Comparison of ENCODE assay signal across 7 cellular contexts in genomic region chr3:31077021-31077601, GRCh38.
DNase-seq lines count a peak whose midpoint lies in the region; ATAC-seq and TF ChIP-seq lines count a peak whose summit lies in the region.

No MANE protein-coding gene starts in this region.

- H3K4me3 ChIP-seq in HFF-Myc (replicated peaks; ENCODE audit: low read depth, low read length) (no peak overlapping the region), coronary artery (no peak overlapping the region)

- CTCF ChIA-PET in RWPE1 (lab: Yijun Ruan, JAX) = no interaction called here

- no peak for TF ChIP-seq CTCF in HFF-Myc (IDR thresholded peaks at IDR 0.05; ENCODE audit: low read depth, low read length, missing control alignments)
- TF ChIP-seq CTCF in RWPE1 (conservative IDR thresholded peaks at IDR 0.05; ENCODE audit: low read depth) = no peak
- TF ChIP-seq CTCF in coronary artery (IDR thresholded peaks at IDR 0.05) = no peak

- H3K27ac ChIP-seq in RWPE1 = no peak overlapping the region
- H3K27ac ChIP-seq in coronary artery = no peak overlapping the region

- DNase-seq in HFF-Myc (ENCODE audit: extremely low read depth, low read depth) (peak; percentile 86), RWPE1 (ENCODE audit: low spot score) (peak; percentile 84), dedifferentiated amniotic fluid mesenchymal stem cell (ENCODE audit: extremely low spot score) (peak; percentile 34), NCI-H2107 treated with DMSO at 0.1 percent for 48 hours (lab: John Stamatoyannopoulos, UW; ENCODE audit: unreplicated experiment) (no peak), coronary artery (ENCODE audit: low spot score) (no peak)
- peak; percentile 50 for DNase-seq in stimulated activated CD4-positive, alpha-beta T cell treated with anti-CD3 and anti-CD28 coated beads, Interleukin-4, amount 100 ng/mL, for 24 hours

- ATAC-seq in GM21723 (IDR thresholded peaks at IDR 0.05; ENCODE audit: unreplicated experiment) = no peak

- POLR2A ChIA-PET in RWPE1 (lab: Yijun Ruan, JAX; ENCODE audit: low non-redundant PET) = no interaction called here

Comparison
In these comparisons a context has a peak if more than half of its experiments do, and no peak if none do; other contexts are left out.
1. DNase-seq: peak in HFF-Myc (single experiment), RWPE1 (single experiment), dedifferentiated amniotic fluid mesenchymal stem cell (single experiment) and stimulated activated CD4-positive, alpha-beta T cell treated with anti-CD3 and anti-CD28 coated beads, Interleukin-4, amount 100 ng/mL, for 24 hours (single experiment); none in NCI-H2107 treated with DMSO at 0.1 percent for 48 hours (single experiment) and coronary artery (single experiment).